Comparison of ENCODE assay signal across 7 cellular contexts in the genomic region with DNA sequence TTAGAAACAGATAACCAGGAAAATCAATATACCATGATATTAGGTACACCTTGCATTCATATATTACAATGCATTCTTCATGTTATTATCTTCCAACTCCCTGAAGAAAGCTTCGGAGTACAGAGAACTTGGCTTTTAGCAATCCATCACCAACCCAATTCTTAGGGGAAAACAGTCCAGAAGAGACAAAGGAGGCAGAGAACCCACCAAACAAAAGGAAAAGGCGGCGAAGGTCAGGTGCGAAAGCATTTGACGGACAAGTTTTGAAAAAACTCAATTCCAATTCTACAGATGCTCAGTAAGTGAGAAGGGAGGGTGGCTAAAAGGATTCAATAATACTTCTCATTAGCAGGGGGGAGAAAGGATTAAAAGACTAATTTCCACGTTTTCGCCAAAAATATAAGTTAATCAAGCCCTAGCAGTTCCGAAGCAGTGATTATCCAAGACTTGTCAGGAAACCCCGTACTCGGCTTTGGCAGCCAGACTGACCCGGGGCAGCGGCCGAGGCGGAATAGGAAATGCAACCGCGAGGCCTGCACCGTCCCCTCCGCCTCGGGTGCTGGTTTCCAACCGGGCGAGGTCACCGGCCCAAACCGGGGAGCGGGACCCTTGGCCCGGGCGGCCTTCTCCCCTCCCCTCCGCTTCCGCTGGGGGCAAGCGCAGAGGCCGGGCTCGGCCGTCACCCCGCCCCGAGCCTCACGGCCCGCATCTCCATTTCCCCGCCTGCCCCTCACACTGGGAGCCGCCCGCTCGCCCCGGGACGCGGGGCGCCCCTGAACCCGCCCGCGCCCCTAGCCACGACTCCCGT. TPM values are rescaled to one million over a fixed set of nuclear protein-coding genes. Genes with fewer than 3 reads are reported as not detected.
DNase-seq lines count a peak whose midpoint lies in the region; ATAC-seq and TF ChIP-seq lines count a peak whose summit lies in the region.

No MANE protein-coding gene starts in this region.

- intact Hi-C loops in tibial artery (cut with DNase I; ENCODE audit: low total_unique reads): loop anchor here (1.0 to 10.0 kb wide), 3 partner anchors 78 to 368 kb away; a partner anchor contains a TSS

- H3K27me3 Mint-ChIP-seq in neural progenitor cell (ENCODE audit: insufficient read depth, low read depth): peaks cover 2% of the 10 kb centered on the region

- H3K4me3 ChIP-seq in foreskin fibroblast (ENCODE audit: low read depth in 1 of 2, low read length in 2 of 2): peak overlapping the region; percentile 62 to 94
- peak overlapping the region; percentile 98 for H3K4me3 ChIP-seq in neural progenitor cell
- peak overlapping the region; percentile 91 to 100 for H3K4me3 ChIP-seq in tibial artery

- no peaks in the 10 kb centered on the region for H3K9me3 Mint-ChIP-seq in neural progenitor cell

- H3K4me2 ChIP-seq in neural progenitor cell: peak overlapping the region; percentile 82

- TF ChIP-seq CTCF in foreskin fibroblast (IDR thresholded peaks at IDR 0.05; ENCODE audit: low read depth, low read length) (no peak), neural progenitor cell (IDR thresholded peaks at IDR 0.05) (no peak), tibial artery (IDR thresholded peaks at IDR 0.05) (no peak)

- H3K79me2 ChIP-seq in neural progenitor cell (ENCODE audit: low read depth): peaks cover 73% of the 10 kb centered on the region

- H3K4me1 Mint-ChIP-seq in neural progenitor cell: peaks cover 32% of the 10 kb centered on the region

- DNase-seq in NCI-H748 treated with DMSO at 0.1 percent for 48 hours (lab: John Stamatoyannopoulos, UW) (peak; percentile 2), foreskin fibroblast (peak in 1 of 2 donors; percentile 50), neural progenitor cell (ENCODE audit: low spot score) (peak; percentile 75), tibial artery (peak; percentile 37 to 73)
- DNase-seq in activated T-helper 9 cell treated with anti-CD3 and anti-CD28 coated beads, Interleukin-2, amount 50 U/mL, for 16 hours (ENCODE audit: low read depth): peak; percentile 27

- ATAC-seq in GM18511 (IDR thresholded peaks at IDR 0.05; ENCODE audit: unreplicated experiment) (peak; percentile 19), HG02759 (IDR thresholded peaks at IDR 0.05; ENCODE audit: unreplicated experiment) (peak; percentile 26)

- peak overlapping the region; percentile 94 for H3K4me3 Mint-ChIP-seq in neural progenitor cell

- H3K9me3 ChIP-seq in neural progenitor cell (ENCODE audit: low read depth) (no peaks in the 10 kb centered on the region), tibial artery (no peaks in the 10 kb centered on the region)

- H3K36me3 ChIP-seq in neural progenitor cell (no peaks in the 10 kb centered on the region), tibial artery (no peaks in the 10 kb centered on the region)

- H3K27ac ChIP-seq in neural progenitor cell (peak overlapping the region; percentile 94), tibial artery (peak overlapping the region; percentile 96 to 99)

- peak overlapping the region; percentile 87 for H3K27ac Mint-ChIP-seq in neural progenitor cell

- no peaks in the 10 kb centered on the region for H3K27me3 ChIP-seq in neural progenitor cell
- H3K27me3 ChIP-seq in tibial artery: no peaks in the 10 kb centered on the region

- H2AFZ ChIP-seq in neural progenitor cell (replicated peaks): peak overlapping the region; percentile 73

- H3F3A ChIP-seq in neural progenitor cell (ENCODE audit: low read depth): peaks cover 26% of the 10 kb centered on the region

- peaks cover 34% of the 10 kb centered on the region for H3K4me1 ChIP-seq in neural progenitor cell
- H3K4me1 ChIP-seq in tibial artery: peaks cover 0 to 56% (median 14%) of the 10 kb centered on the region in 4 donors

- H4K20me1 ChIP-seq in neural progenitor cell (ENCODE audit: low read depth): peaks cover 49% of the 10 kb centered on the region

- H3K9ac ChIP-seq in neural progenitor cell: peak overlapping the region; percentile 90

- peaks cover 15% of the 10 kb centered on the region for H3K36me3 Mint-ChIP-seq in neural progenitor cell

RNA-seq across cellular contexts. Expression of a gene that starts 0.7 kb away (rescaled TPM):
- total RNA-seq in neural progenitor cell (ENCODE audit: low replicate concordance): 492 and 592 TPM in 2 replicates
